Comparison of ENCODE assay signal across 19 cellular contexts in the genomic region with DNA sequence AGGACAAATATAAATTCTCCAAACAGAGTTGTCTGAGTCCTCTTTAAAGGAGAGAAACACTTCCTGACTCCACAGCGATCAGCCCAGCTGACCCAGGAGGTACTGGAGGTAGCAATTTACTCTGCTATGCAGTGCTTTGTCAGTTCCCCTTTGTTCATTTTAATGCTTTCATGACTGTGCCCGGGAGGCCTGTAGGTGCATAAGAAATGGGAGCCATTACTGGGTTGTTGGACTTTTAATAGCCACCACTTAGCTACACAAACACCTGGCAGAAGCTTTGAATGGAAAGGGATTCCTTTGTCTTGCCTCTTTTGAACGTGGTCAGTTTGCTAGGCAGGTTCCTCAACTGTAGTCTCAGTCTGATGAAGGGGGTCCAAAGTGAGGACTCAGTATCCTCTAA. TPM values are rescaled to one million over a fixed set of nuclear protein-coding genes. Genes with fewer than 3 reads are reported as not detected.
"Had no signal": no experiment of that assay in that cellular context is flagged by ENCODE, and none has a peak within 500 bp of the region (broad histone marks: within the 10 kb centered on the region; RNA-seq: fewer than 3 reads in every experiment).

No MANE protein-coding gene starts in this region.

- DNase-seq: activated CD4-positive, alpha-beta T cell treated with anti-CD3 and anti-CD28 coated beads, Interleukin-2, amount 10 ng/mL, durations not matched to agents 7 days and 5 days; activated CD4-positive, CD25-positive, alpha-beta regulatory T cell; activated CD8-positive, alpha-beta memory T cell treated with anti-CD3 and anti-CD28 coated beads, Interleukin-2, amount 50 U/mL, for 48 hours; activated gamma-delta T cell; activated T-cell treated with anti-CD3 and anti-CD28 coated beads, Interleukin-2, amount 50 U/mL, for 72 hours; body of pancreas; caudate nucleus; esophagus squamous epithelium; hippocampal formation; psoas muscle; right lobe of liver; stimulated activated naive CD8-positive, alpha-beta T cell treated with anti-CD3 and anti-CD28 coated beads, Interleukin-15, amount 100 ng/mL, for 72 hours had no signal

- H3K27ac Mint-ChIP-seq: activated CD4-positive, alpha-beta T cell treated with anti-CD3 and anti-CD28 coated beads, Interleukin-2, amount 10 ng/mL, durations not matched to agents 7 days and 5 days; activated naive CD4-positive, alpha-beta T cell treated with anti-CD3 and anti-CD28 coated beads, Interleukin-2, amount 50 U/mL, for 72 hours; activated T-cell treated with anti-CD3 and anti-CD28 coated beads, Interleukin-2, amount 50 U/mL, for 72 hours; stimulated activated naive CD8-positive, alpha-beta T cell treated with anti-CD3 and anti-CD28 coated beads, Interleukin-15, amount 100 ng/mL, for 72 hours; type B pancreatic cell had no signal

- H3K27me3 ChIP-seq: body of pancreas, esophagus squamous epithelium had no signal

- H3K9me3 Mint-ChIP-seq: activated T-cell treated with anti-CD3 and anti-CD28 coated beads, Interleukin-2, amount 50 U/mL, for 72 hours; stimulated activated naive CD8-positive, alpha-beta T cell treated with anti-CD3 and anti-CD28 coated beads, Interleukin-15, amount 100 ng/mL, for 72 hours; type B pancreatic cell had no signal

- FAIRE-seq: islet of Langerhans, TTC549 had no signal

- H3K9me3 ChIP-seq: body of pancreas, esophagus squamous epithelium, psoas muscle, right lobe of liver had no signal

- H3K4me3 ChIP-seq: body of pancreas, coronary artery, esophagus squamous epithelium, psoas muscle, right lobe of liver had no signal

- H3K4me1 Mint-ChIP-seq: neural crest cell; stimulated activated naive CD8-positive, alpha-beta T cell treated with anti-CD3 and anti-CD28 coated beads, Interleukin-15, amount 100 ng/mL, for 72 hours had no signal

- H3K4me1 ChIP-seq: body of pancreas, esophagus squamous epithelium, psoas muscle, right lobe of liver had no signal

- H3K27me3 Mint-ChIP-seq: activated CD4-positive, alpha-beta T cell treated with anti-CD3 and anti-CD28 coated beads, Interleukin-2, amount 10 ng/mL, durations not matched to agents 7 days and 5 days; stimulated activated naive CD8-positive, alpha-beta T cell treated with anti-CD3 and anti-CD28 coated beads, Interleukin-15, amount 100 ng/mL, for 72 hours; type B pancreatic cell had no signal

- H3K27ac ChIP-seq: body of pancreas, coronary artery, esophagus squamous epithelium, psoas muscle, right lobe of liver had no signal

- H3K36me3 ChIP-seq: esophagus squamous epithelium, right lobe of liver had no signal

- H3K36me3 Mint-ChIP-seq: activated naive CD4-positive, alpha-beta T cell treated with anti-CD3 and anti-CD28 coated beads, Interleukin-2, amount 50 U/mL, for 72 hours; type B pancreatic cell had no signal

- H3K4me3 Mint-ChIP-seq: activated CD4-positive, alpha-beta T cell treated with anti-CD3 and anti-CD28 coated beads, Interleukin-2, amount 10 ng/mL, durations not matched to agents 7 days and 5 days; activated T-cell treated with anti-CD3 and anti-CD28 coated beads, Interleukin-2, amount 50 U/mL, for 72 hours; neural crest cell; stimulated activated naive CD8-positive, alpha-beta T cell treated with anti-CD3 and anti-CD28 coated beads, Interleukin-15, amount 100 ng/mL, for 72 hours; type B pancreatic cell had no signal

RNA-seq across cellular contexts. Expression of a gene that starts 59.0 kb away (rescaled TPM):
- total RNA-seq: fibroblast of villous mesenchyme had no signal
